ENCODE assay signal across 9 cellular contexts in genomic region chr14:23061995-23062394, GRCh38. TPM values are rescaled to one million over a fixed set of nuclear protein-coding genes. Genes with fewer than 3 reads are reported as not detected.
DNase-seq lines count a peak whose midpoint lies in the region; ATAC-seq and TF ChIP-seq lines count a peak whose summit lies in the region.
"Had no signal": no experiment of that assay in that cellular context is flagged by ENCODE, and none has a peak within 500 bp of the region (broad histone marks: within the 10 kb centered on the region; RNA-seq: fewer than 3 reads in every experiment).

No MANE protein-coding gene starts in this region.

- TF ChIP-seq CTCF in AG04449 (IDR thresholded peaks at IDR 0.05; ENCODE audit: insufficient read depth, low read length, missing control alignments) (no peak), nephron progenitor cell (IDR thresholded peaks at IDR 0.05) (no peak)

- H3K4me1 Mint-ChIP-seq in nephron progenitor cell, result peaks cover 58% of the 10 kb centered on the region
- H3K4me1 Mint-ChIP-seq in stimulated activated naive B cell treated with anti-CD40 and anti-IgM and Interleukin-4, amounts not matched to agents 10 μg/mL and 1 μg/mL and 100 μg/mL, for 72 hours, result peaks cover 14 to 18% of the 10 kb centered on the region in 2 donors

- H3K4me3 ChIP-seq in AG04449 (ENCODE audit: low read depth, low read length), result no peak overlapping the region
- H3K4me3 ChIP-seq in MG63, result no peak overlapping the region

- H3K36me3 Mint-ChIP-seq in nephron progenitor cell (ENCODE audit: low read depth), result peaks cover 71% of the 10 kb centered on the region
- H3K36me3 Mint-ChIP-seq in stimulated activated naive B cell treated with anti-CD40 and anti-IgM and Interleukin-4, amounts not matched to agents 10 μg/mL and 1 μg/mL and 100 μg/mL, for 72 hours, result peaks cover 49 to 59% of the 10 kb centered on the region in 2 donors

- no peaks in the 10 kb centered on the region for H3K27me3 ChIP-seq in MG63

- CTCF ChIA-PET in AG04449 (lab: Yijun Ruan, JAX), result interaction anchor here (0.7 to 31.7 kb wide), 17 partner anchors 8 to 506 kb away, joined by 3 to 1423 read pairs (median 5); partner anchors contain the start of genes AJUBA and PRMT5

- H3K27ac Mint-ChIP-seq in nephron progenitor cell, result peak overlapping the region; percentile 98
- no peak overlapping the region for H3K27ac Mint-ChIP-seq in stimulated activated naive B cell treated with anti-CD40 and anti-IgM and Interleukin-4, amounts not matched to agents 10 μg/mL and 1 μg/mL and 100 μg/mL, for 72 hours

- ATAC-seq in esophagus mucosa (peak; percentile 47), GM19351 (IDR thresholded peaks at IDR 0.05; ENCODE audit: unreplicated experiment) (no peak)
- ATAC-seq in stimulated activated naive B cell treated with anti-CD40 and anti-IgM and Interleukin-4, amounts not matched to agents 10 μg/mL and 1 μg/mL and 100 μg/mL, for 72 hours (replicated peaks), result no peak

- H3K27me3 Mint-ChIP-seq in nephron progenitor cell (ENCODE audit: low read depth, poor library complexity), result no peaks in the 10 kb centered on the region
- H3K27me3 Mint-ChIP-seq in stimulated activated naive B cell treated with anti-CD40 and anti-IgM and Interleukin-4, amounts not matched to agents 10 μg/mL and 1 μg/mL and 100 μg/mL, for 72 hours, result no peaks in the 10 kb centered on the region

- H3K4me3 Mint-ChIP-seq in nephron progenitor cell, result no peak overlapping the region
- no peak overlapping the region for H3K4me3 Mint-ChIP-seq in stimulated activated naive B cell treated with anti-CD40 and anti-IgM and Interleukin-4, amounts not matched to agents 10 μg/mL and 1 μg/mL and 100 μg/mL, for 72 hours

- H3K9me3 Mint-ChIP-seq in nephron progenitor cell, result no peaks in the 10 kb centered on the region
- no peaks in the 10 kb centered on the region for H3K9me3 Mint-ChIP-seq in stimulated activated naive B cell treated with anti-CD40 and anti-IgM and Interleukin-4, amounts not matched to agents 10 μg/mL and 1 μg/mL and 100 μg/mL, for 72 hours

- no peaks in the 10 kb centered on the region for H3K9me3 ChIP-seq in MG63

- H3K36me3 ChIP-seq in MG63, result peaks cover 56% of the 10 kb centered on the region

- POLR2A ChIA-PET in AG04449 (lab: Yijun Ruan, JAX), result interaction anchor here (0.6 to 2.0 kb wide), 6 partner anchors 9 to 79 kb away, joined by 3 to 10 read pairs (median 6); partner anchors contain the start of genes ACIN1, AJUBA and C14orf119

- DNase-seq in AG04449 (ENCODE audit: low read depth, low spot score), result peak; percentile 78
- peak; percentile 86 for DNase-seq in MG63
- DNase-seq in nephron progenitor cell, result no peak
- no peak for DNase-seq in medulla oblongata (ENCODE audit: extremely low spot score)
- no peak for DNase-seq in NCI-H526 treated with DMSO at 0.1 percent for 48 hours (lab: John Stamatoyannopoulos, UW)
- DNase-seq in stimulated activated naive B cell treated with anti-CD40 and anti-IgM and Interleukin-4, amounts not matched to agents 10 μg/mL and 1 μg/mL and 100 μg/mL, for 72 hours, result no peak
- DNase-seq: NCI-H2171 treated with DMSO at 0.1 percent for 48 hours had no signal

RNA-seq across cellular contexts. Expression of gene CDH24, which starts 4.7 kb away (rescaled TPM):
- total RNA-seq in MG63 (2014; rRNA removed; shearing (Covaris generic); ENCODE audit: low replicate concordance), result 1.4 and 1.9 TPM in 2 replicates
- 3.4 TPM for total RNA-seq in esophagus mucosa

RNA-seq across cellular contexts. Expression of gene PSMB11, which starts 20.0 kb away (rescaled TPM):
- total RNA-seq in MG63 (2014; rRNA removed; shearing (Covaris generic); ENCODE audit: low replicate concordance), result not detected in 2 replicates
- not detected for total RNA-seq in esophagus mucosa

RNA-seq across cellular contexts. Expression of gene PSMB5, which starts 27.3 kb away (rescaled TPM):
- total RNA-seq in MG63 (2014; rRNA removed; shearing (Covaris generic); ENCODE audit: low replicate concordance), result 170 and 273 TPM in 2 replicates
- 105 TPM for total RNA-seq in esophagus mucosa

RNA-seq across cellular contexts. Expression of gene ACIN1, which starts 32.9 kb away (rescaled TPM):
- total RNA-seq in MG63 (2014; rRNA removed; shearing (Covaris generic); ENCODE audit: low replicate concordance), result 39.7 and 52.2 TPM in 2 replicates
- total RNA-seq in esophagus mucosa, result 82.5 TPM

RNA-seq across cellular contexts. Expression of gene C14orf119, which starts 33.3 kb away (rescaled TPM):
- total RNA-seq in MG63 (2014; rRNA removed; shearing (Covaris generic); ENCODE audit: low replicate concordance), result 9.6 and 22.8 TPM in 2 replicates
- total RNA-seq in esophagus mucosa, result 34.7 TPM

Comparison
In these comparisons a context has a peak if more than half of its experiments do, and no peak if none do; other contexts are left out.
1. DNase-seq: peak in AG04449 (single experiment) and MG63 (single experiment); none in nephron progenitor cell (single experiment), medulla oblongata (single experiment), NCI-H526 treated with DMSO at 0.1 percent for 48 hours (single experiment) and stimulated activated naive B cell treated with anti-CD40 and anti-IgM and Interleukin-4, amounts not matched to agents 10 μg/mL and 1 μg/mL and 100 μg/mL, for 72 hours (single experiment).